Comparison of ENCODE assay signal across 8 cellular contexts in the genomic region with DNA sequence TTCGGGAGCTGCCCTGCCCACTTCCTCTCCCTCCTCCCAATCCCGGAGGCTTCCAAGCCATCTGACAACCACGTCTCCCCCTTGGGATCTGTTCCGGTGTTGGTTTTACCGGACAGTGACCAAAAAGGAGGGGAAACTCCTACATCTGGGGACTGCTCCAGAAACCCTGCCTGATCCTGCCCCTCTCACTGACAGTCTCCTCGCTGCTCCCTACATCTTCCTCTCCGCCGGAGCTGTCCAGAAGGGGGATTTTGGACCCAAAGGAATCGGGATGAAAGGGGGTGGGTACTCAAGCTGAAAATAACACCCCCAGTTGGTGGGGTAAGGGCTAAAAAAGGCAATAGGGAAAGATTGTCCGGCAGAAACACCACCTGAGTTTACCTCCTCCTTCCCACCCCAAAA. TPM values are rescaled to one million over a fixed set of nuclear protein-coding genes. Genes with fewer than 3 reads are reported as not detected.
DNase-seq lines count a peak whose midpoint lies in the region; ATAC-seq and TF ChIP-seq lines count a peak whose summit lies in the region.

No MANE protein-coding gene starts in this region.

- WGBS in liver: under 1% methylated on average over 10 of the region's 10 CpGs

- no peak for TF ChIP-seq CTCF in liver (IDR thresholded peaks at IDR 0.05; ENCODE audit: low read depth, low read length, missing input control)

- H3K4me3 Mint-ChIP-seq in effector memory CD8-positive, alpha-beta T cell: peak overlapping the region; percentile 98 to 99
- peak overlapping the region; percentile 94 for H3K4me3 Mint-ChIP-seq in stimulated activated memory B cell treated with anti-CD40 and anti-IgM and Interleukin-4, amounts not matched to agents 10 μg/mL and 1 μg/mL and 100 μg/mL, for 72 hours

- H3K4me1 ChIP-seq in liver (ENCODE audit: control insufficient read depth in 4 of 4, insufficient read depth in 4 of 4, low read length in 3 of 4): peaks cover 0 to 30% (median 18%) of the 10 kb centered on the region in 4 donors

- H3K9me3 Mint-ChIP-seq in effector memory CD8-positive, alpha-beta T cell: no peaks in the 10 kb centered on the region
- H3K9me3 Mint-ChIP-seq in stimulated activated memory B cell treated with anti-CD40 and anti-IgM and Interleukin-4, amounts not matched to agents 10 μg/mL and 1 μg/mL and 100 μg/mL, for 72 hours: no peaks in the 10 kb centered on the region

- no peaks in the 10 kb centered on the region for H3K36me3 ChIP-seq in liver (ENCODE audit: control insufficient read depth in 4 of 4, insufficient read depth in 3 of 4, low read depth in 1 of 4, low read length in 3 of 4)

- DNase-seq in NCI-H446 (lab: John Stamatoyannopoulos, UW): peak; percentile 21 to 24
- DNase-seq in NCI-H446 treated with DMSO at 0.1 percent for 48 hours (lab: John Stamatoyannopoulos, UW): no peak
- peak; percentile 40 for DNase-seq in NAMALWA (ENCODE audit: low spot score)
- peak; percentile 39 for DNase-seq in UCSD-AML1 (lab: John Stamatoyannopoulos, UW; ENCODE audit: unreplicated experiment)
- DNase-seq in effector memory CD8-positive, alpha-beta T cell: peak in 1 of 3 experiments; percentile 3

- H3K27me3 Mint-ChIP-seq in effector memory CD8-positive, alpha-beta T cell: no peaks in the 10 kb centered on the region
- H3K27me3 Mint-ChIP-seq in stimulated activated memory B cell treated with anti-CD40 and anti-IgM and Interleukin-4, amounts not matched to agents 10 μg/mL and 1 μg/mL and 100 μg/mL, for 72 hours: no peaks in the 10 kb centered on the region

- peak overlapping the region; percentile 95 to 99 for H3K27ac ChIP-seq in liver (ENCODE audit: low read depth in 1 of 2, low read length in 2 of 2)

- TF ChIP-seq RAD21 in liver (IDR thresholded peaks at IDR 0.05): no peak

- peak overlapping the region; percentile 45 to 72 for H3K9ac ChIP-seq in liver (ENCODE audit: low read depth in 1 of 2, low read length in 2 of 2)

- no peaks in the 10 kb centered on the region for H3K27me3 ChIP-seq in liver (ENCODE audit: control insufficient read depth in 4 of 4, insufficient read depth in 4 of 4, low read length in 3 of 4)

- peak overlapping the region; percentile 77 to 99 (median 95) for H3K4me3 ChIP-seq in liver (ENCODE audit: low read depth in 1 of 3, low read length in 3 of 3)

- no peak for ATAC-seq in effector memory CD8-positive, alpha-beta T cell (replicated peaks)
- ATAC-seq in stimulated activated memory B cell treated with anti-CD40 and anti-IgM and Interleukin-4, amounts not matched to agents 10 μg/mL and 1 μg/mL and 100 μg/mL, for 72 hours: no peak
- ATAC-seq in GM21367 (IDR thresholded peaks at IDR 0.05; ENCODE audit: unreplicated experiment): no peak

- peaks cover 31% of the 10 kb centered on the region for H3K36me3 Mint-ChIP-seq in effector memory CD8-positive, alpha-beta T cell (ENCODE audit: insufficient read depth)
- no peaks in the 10 kb centered on the region for H3K36me3 Mint-ChIP-seq in stimulated activated memory B cell treated with anti-CD40 and anti-IgM and Interleukin-4, amounts not matched to agents 10 μg/mL and 1 μg/mL and 100 μg/mL, for 72 hours

- H3K4me1 Mint-ChIP-seq in effector memory CD8-positive, alpha-beta T cell (ENCODE audit: low read depth in 2 of 2): peaks cover 32 to 42% of the 10 kb centered on the region in 2 donors
- H3K4me1 Mint-ChIP-seq in stimulated activated memory B cell treated with anti-CD40 and anti-IgM and Interleukin-4, amounts not matched to agents 10 μg/mL and 1 μg/mL and 100 μg/mL, for 72 hours: peaks cover 43% of the 10 kb centered on the region

- H3K9me3 ChIP-seq in liver (ENCODE audit: control insufficient read depth in 4 of 4, low read length in 3 of 4): no peaks in the 10 kb centered on the region

- H3K27ac Mint-ChIP-seq in effector memory CD8-positive, alpha-beta T cell: peak overlapping the region; percentile 99 to 100
- peak overlapping the region; percentile 99 for H3K27ac Mint-ChIP-seq in stimulated activated memory B cell treated with anti-CD40 and anti-IgM and Interleukin-4, amounts not matched to agents 10 μg/mL and 1 μg/mL and 100 μg/mL, for 72 hours

TF ChIP-seq in liver, 16 proteins besides CTCF, POLR2A, EP300 and RAD21:
- TF ChIP-seq YY1 (IDR thresholded peaks at IDR 0.05): peak; percentile 34
- TF ChIP-seq, protein P1, sequence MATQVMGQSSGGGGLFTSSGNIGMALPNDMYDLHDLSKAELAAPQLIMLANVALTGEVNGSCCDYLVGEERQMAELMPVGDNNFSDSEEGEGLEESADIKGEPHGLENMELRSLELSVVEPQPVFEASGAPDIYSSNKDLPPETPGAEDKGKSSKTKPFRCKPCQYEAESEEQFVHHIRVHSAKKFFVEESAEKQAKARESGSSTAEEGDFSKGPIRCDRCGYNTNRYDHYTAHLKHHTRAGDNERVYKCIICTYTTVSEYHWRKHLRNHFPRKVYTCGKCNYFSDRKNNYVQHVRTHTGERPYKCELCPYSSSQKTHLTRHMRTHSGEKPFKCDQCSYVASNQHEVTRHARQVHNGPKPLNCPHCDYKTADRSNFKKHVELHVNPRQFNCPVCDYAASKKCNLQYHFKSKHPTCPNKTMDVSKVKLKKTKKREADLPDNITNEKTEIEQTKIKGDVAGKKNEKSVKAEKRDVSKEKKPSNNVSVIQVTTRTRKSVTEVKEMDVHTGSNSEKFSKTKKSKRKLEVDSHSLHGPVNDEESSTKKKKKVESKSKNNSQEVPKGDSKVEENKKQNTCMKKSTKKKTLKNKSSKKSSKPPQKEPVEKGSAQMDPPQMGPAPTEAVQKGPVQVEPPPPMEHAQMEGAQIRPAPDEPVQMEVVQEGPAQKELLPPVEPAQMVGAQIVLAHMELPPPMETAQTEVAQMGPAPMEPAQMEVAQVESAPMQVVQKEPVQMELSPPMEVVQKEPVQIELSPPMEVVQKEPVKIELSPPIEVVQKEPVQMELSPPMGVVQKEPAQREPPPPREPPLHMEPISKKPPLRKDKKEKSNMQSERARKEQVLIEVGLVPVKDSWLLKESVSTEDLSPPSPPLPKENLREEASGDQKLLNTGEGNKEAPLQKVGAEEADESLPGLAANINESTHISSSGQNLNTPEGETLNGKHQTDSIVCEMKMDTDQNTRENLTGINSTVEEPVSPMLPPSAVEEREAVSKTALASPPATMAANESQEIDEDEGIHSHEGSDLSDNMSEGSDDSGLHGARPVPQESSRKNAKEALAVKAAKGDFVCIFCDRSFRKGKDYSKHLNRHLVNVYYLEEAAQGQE (IDR thresholded peaks at IDR 0.05): peak; percentile 30
- no peak for TF ChIP-seq FOXA2 (IDR thresholded peaks at IDR 0.05)
- peak; percentile 9 for TF ChIP-seq SP1 (IDR thresholded peaks at IDR 0.05)
TF ChIP-seq in liver: peak in this region for 3.

RNA-seq across cellular contexts. Expression of a gene that starts 1.5 kb away (rescaled TPM):
- 10 to 100 TPM in 1 of 2 donors, 1 to 10 TPM in 1; 8.1 to 10.3 TPM for total RNA-seq in liver
- 1 to 10 TPM in 1 of 2 donors, under 1 TPM in 1; 0.76 to 2.6 TPM for polyA plus RNA-seq in liver
